In genomic region chr18:3247243-3248061, GRCh38 we compare ENCODE assay signal across 8 cellular contexts. TPM values are rescaled to one million over a fixed set of nuclear protein-coding genes. Genes with fewer than 3 reads are reported as not detected.
DNase-seq lines count a peak whose midpoint lies in the region; ATAC-seq and TF ChIP-seq lines count a peak whose summit lies in the region.

Gene MYL12A (plus strand): TSS chr18:3247801. CDS start chr18:3253248, 5,447 bp downstream.

- no peaks in the 10 kb centered on the region for H3K9me3 ChIP-seq in left ventricle myocardium inferior (replicated peaks)
- H3K9me3 ChIP-seq in prostate gland, result no peaks in the 10 kb centered on the region

- ATAC-seq in GM18498 (IDR thresholded peaks at IDR 0.05; ENCODE audit: unreplicated experiment), result peak; percentile 86
- peak; percentile 80 for ATAC-seq in HG02938 (IDR thresholded peaks at IDR 0.05; ENCODE audit: unreplicated experiment)

- H3K4me1 ChIP-seq in left ventricle myocardium inferior (peaks cover 76% of the 10 kb centered on the region), prostate gland (replicated peaks) (no peaks in the 10 kb centered on the region), urinary bladder (ENCODE audit: insufficient read depth) (peaks cover 2% of the 10 kb centered on the region)

- H3K27ac ChIP-seq in angular gyrus (ENCODE audit: low read depth, low read length) (peak within 1 kb of the TSS; percentile 91), left ventricle myocardium inferior (replicated peaks) (peak within 1 kb of the TSS; percentile 100), prostate gland (peak within 1 kb of the TSS; percentile 99), urinary bladder (ENCODE audit: low read depth) (peak within 1 kb of the TSS; percentile 99)

- under 1% methylated on average over 58 of the region's 65 CpGs for WGBS in prostate gland
- WGBS in urinary bladder, result under 1% methylated on average over 65 of the region's 65 CpGs

- DNase-seq in NCI-H187 (lab: John Stamatoyannopoulos, UW) (peak; percentile 91 to 93), T-helper 2 cell (peak; percentile 78 to 99 (median 88)), left ventricle myocardium inferior (peak; percentile 99), prostate gland (ENCODE audit: low spot score) (peak; percentile 97)

- TF ChIP-seq CTCF in left ventricle myocardium inferior (IDR thresholded peaks at IDR 0.05; ENCODE audit: borderline replicate concordance) (no peak), prostate gland (IDR thresholded peaks at IDR 0.05) (no peak)

- H3K4me3 ChIP-seq in left ventricle myocardium inferior, result peak within 1 kb of the TSS; percentile 98
- peak within 1 kb of the TSS; percentile 91 to 96 for H3K4me3 ChIP-seq in prostate gland
- peak within 1 kb of the TSS; percentile 72 for H3K4me3 ChIP-seq in urinary bladder (ENCODE audit: low read depth, low read length)

- H3K27me3 ChIP-seq in left ventricle myocardium inferior (ENCODE audit: low read depth), result no peaks in the 10 kb centered on the region
- H3K27me3 ChIP-seq in prostate gland (replicated peaks; ENCODE audit: insufficient read depth), result no peaks in the 10 kb centered on the region

- H3K36me3 ChIP-seq in left ventricle myocardium inferior, result peaks cover 11% of the 10 kb centered on the region
- no peaks in the 10 kb centered on the region for H3K36me3 ChIP-seq in prostate gland
- no peaks in the 10 kb centered on the region for H3K36me3 ChIP-seq in urinary bladder (ENCODE audit: insufficient read depth)

- peak; percentile 86 for TF ChIP-seq POLR2A in prostate gland (IDR thresholded peaks at IDR 0.05)

- intact Hi-C loops in left ventricle myocardium inferior (cut with micrococcal nuclease), result loop anchor here (10.0 kb wide), 2 partner anchors 93 to 313 kb away; no protein-coding TSS in a partner anchor
- intact Hi-C loops in prostate gland (cut with DNase I), result loop anchor here (2.0 to 5.0 kb wide), 4 partner anchors 95 to 315 kb away; partner anchors contain the start of gene LPIN2

RNA-seq across cellular contexts. Expression of gene MYL12A, which starts in this region (rescaled TPM):
- total RNA-seq in left ventricle myocardium inferior (2,410 TPM), prostate gland (100 to 1,000 TPM; 245 to 267 TPM), urinary bladder (360 TPM)
- 305 TPM for polyA plus RNA-seq in urinary bladder

Comparison
In these comparisons a context has a peak if more than half of its experiments do, and no peak if none do; other contexts are left out.
1. Peak in every context shown above with its lines: DNase-seq, ATAC-seq, H3K4me3 ChIP-seq and H3K27ac ChIP-seq.